In genomic region chr5:5335115-5335514, GRCh38 we compare ENCODE assay signal across 1 cellular context.
TF ChIP-seq lines count a peak whose summit lies in the region.

No MANE protein-coding gene starts in this region.

TF ChIP-seq in SK-N-SH treated with all-trans-retinoic acid at 6 μM for 48 hours, 23 proteins besides CTCF, POLR2A, EP300 and RAD21 (continued from another document):
- TF ChIP-seq POU6F1 (CRISPR knock-in tag; IDR thresholded peaks at IDR 0.05; ENCODE audit: borderline replicate concordance, low read depth) (no peak), CREB5 (CRISPR knock-in tag; IDR thresholded peaks at IDR 0.05; ENCODE audit: low read depth) (no peak), PATZ1 (CRISPR knock-in tag; IDR thresholded peaks at IDR 0.05; ENCODE audit: borderline replicate concordance) (no peak), ESRRG (CRISPR knock-in tag; IDR thresholded peaks at IDR 0.05) (no peak), TSHZ2 (CRISPR knock-in tag; IDR thresholded peaks at IDR 0.05) (no peak)
TF ChIP-seq in SK-N-SH treated with all-trans-retinoic acid at 6 μM for 48 hours: peak in this region for 0.
